In genomic region chr7:30505174-30505697, GRCh38 we compare ENCODE assay signal across 8 cellular contexts. TPM values are rescaled to one million over a fixed set of nuclear protein-coding genes. Genes with fewer than 3 reads are reported as not detected.
DNase-seq lines count a peak whose midpoint lies in the region; ATAC-seq and TF ChIP-seq lines count a peak whose summit lies in the region.

No MANE protein-coding gene starts in this region.

- BruUV-seq in Panc1 (replicated peaks; lab: Mats Ljungman, UMichigan): TSS peak; percentile 93

- in situ Hi-C loops in Panc1 (cut with HindIII; ENCODE audit: low pct_unique_long_range_greater_than_20kb, low sequenced_read_pairs): no loop called here

- H3K36me3 ChIP-seq in Panc1 (ENCODE audit: control insufficient read depth, insufficient read depth, low read length) (no peaks in the 10 kb centered on the region), esophagus squamous epithelium (no peaks in the 10 kb centered on the region)

- no peaks in the 10 kb centered on the region for H3K27me3 ChIP-seq in Panc1 (ENCODE audit: control insufficient read depth, insufficient read depth, low read length)
- no peaks in the 10 kb centered on the region for H3K27me3 ChIP-seq in esophagus squamous epithelium

- H3K4me3 ChIP-seq in Panc1 (ENCODE audit: low read depth in 2 of 2, low read length in 2 of 2): peak overlapping the region; percentile 89 to 94
- peak overlapping the region; percentile 71 to 84 (median 76) for H3K4me3 ChIP-seq in esophagus squamous epithelium
- peak overlapping the region; percentile 95 for H3K4me3 ChIP-seq in retinal pigment epithelial cell (ENCODE audit: low read length)

- H3K9me3 ChIP-seq in Panc1 (ENCODE audit: control insufficient read depth, insufficient read depth, low read depth, low read length) (no peaks in the 10 kb centered on the region), esophagus squamous epithelium (no peaks in the 10 kb centered on the region)

- TF ChIP-seq CTCF in Panc1 (IDR thresholded peaks at IDR 0.05) (no peak), esophagus squamous epithelium (IDR thresholded peaks at IDR 0.05) (no peak), retinal pigment epithelial cell (conservative IDR thresholded peaks at IDR 0.05; ENCODE audit: low read depth, low read length) (peak; percentile 13)

- DNase-seq in Right ventricle myocardium superior (no peak), Right ventricle myocardium inferior (ENCODE audit: missing footprints) (no peak), Panc1 (ENCODE audit: low read depth, low spot score) (peak; percentile 41), esophagus squamous epithelium (lab: John Stamatoyannopoulos, UW) (no peak), retinal pigment epithelial cell (ENCODE audit: low read depth) (no peak), head of caudate nucleus (no peak), hepatic stellate cell (ENCODE audit: low spot score) (no peak), DMS114 treated with DMSO at 0.1 percent for 48 hours (lab: John Stamatoyannopoulos, UW; ENCODE audit: unreplicated experiment) (no peak)

- peaks cover 15% of the 10 kb centered on the region; the same call in 1 of the 2 replicates for H3K4me1 ChIP-seq in Panc1 (ENCODE audit: control insufficient read depth, insufficient read depth, low read length)
- peaks cover 25 to 65% (median 31%) of the 10 kb centered on the region in 3 donors for H3K4me1 ChIP-seq in esophagus squamous epithelium

- TF ChIP-seq POLR2A in esophagus squamous epithelium (IDR thresholded peaks at IDR 0.05): no peak

- WGBS in esophagus squamous epithelium, 2 donors: 16 to 17% methylated on average over 8 to 13 of the region's 19 CpGs

- intact Hi-C loops in Right ventricle myocardium superior (cut with DNase I): loop anchor here (2.0 kb wide), 1 partner anchor 26 kb away; the partner anchor contains the start of gene NOD1
- intact Hi-C loops in Right ventricle myocardium inferior (cut with DNase I): no loop called here
- intact Hi-C loops in Panc1 (cut with micrococcal nuclease; ENCODE audit: unreplicated experiment): no loop called here
- intact Hi-C loops in esophagus squamous epithelium (cut with DNase I): no loop called here
- intact Hi-C loops in head of caudate nucleus (cut with DNase I): loop anchor here (10.0 kb wide), 3 partner anchors 60 to 340 kb away; partner anchors contain the start of gene ZNRF2

- H3K27ac ChIP-seq in Panc1 (ENCODE audit: low read length) (peak overlapping the region; percentile 94), esophagus squamous epithelium (peak overlapping the region; percentile 87 to 94 (median 90))

- CTCF ChIA-PET in Panc1 (lab: Charles Lee): interaction anchor here (1.5 kb wide), 1 partner anchor 59 kb away, joined by 3 read pairs; no protein-coding TSS in a partner anchor

- peak; percentile 41 for ATAC-seq in Right ventricle myocardium superior (ENCODE audit: poor library complexity)
- no peak for ATAC-seq in Right ventricle myocardium inferior
- ATAC-seq in Panc1: peak; percentile 68

- POLR2A ChIA-PET in Panc1 (lab: Charles Lee): no interaction called here

RNA-seq across cellular contexts. Expression of gene GGCT, which starts 0.6 kb away (rescaled TPM):
- 17.4 TPM for total RNA-seq in Right ventricle myocardium superior
- 18.9 TPM for total RNA-seq in Right ventricle myocardium inferior
- 52.2 TPM for total RNA-seq in Panc1 (2021; ENCODE audit: unreplicated experiment)
- 29.6 TPM for polyA plus RNA-seq in Panc1 (2012; ENCODE audit: insufficient read length)
- 10 to 100 TPM; 42.3 to 74.9 (median 63.9) TPM for total RNA-seq in esophagus squamous epithelium

RNA-seq across cellular contexts. Expression of gene NOD1, which starts 26.7 kb away (rescaled TPM):
- total RNA-seq in Right ventricle myocardium superior (7.6 TPM), Right ventricle myocardium inferior (8.4 TPM), Panc1 (2021; ENCODE audit: unreplicated experiment) (8.1 TPM), esophagus squamous epithelium (10 to 100 TPM in 1 of 4 donors, 1 to 10 TPM in 3; 4.2 to 13.0 (median 6.2) TPM)
- 3.8 TPM for polyA plus RNA-seq in Panc1 (2012; ENCODE audit: insufficient read length)

Comparison
In these comparisons a context has a peak if more than half of its experiments do, and no peak if none do; other contexts are left out.
1. intact Hi-C loops: an anchor here in Right ventricle myocardium superior (2.0 kb wide) and head of caudate nucleus (10.0 kb wide); none called in Right ventricle myocardium inferior, Panc1 and esophagus squamous epithelium.